In genomic region chr13:40790232-40790631, GRCh38 we compare ENCODE assay signal across 8 cellular contexts.
A peak's percentile ranks its signal among the peaks of the same experiment; 100 is the strongest.
DNase-seq lines count a peak whose midpoint lies in the region; ATAC-seq and TF ChIP-seq lines count a peak whose summit lies in the region.

No MANE protein-coding gene starts in this region.

- no peaks in the 10 kb centered on the region for H4K20me1 ChIP-seq in DND-41 (ENCODE audit: insufficient read depth, low read length)

- H3K27ac ChIP-seq in DND-41 (ENCODE audit: low read length) (peak overlapping the region; percentile 80), neutrophil (no peak overlapping the region)
- H3K27ac ChIP-seq in effector memory CD4-positive, alpha-beta T cell (ENCODE audit: insufficient read depth, low read length, poor library complexity, severe bottlenecking), result peak overlapping the region; percentile 63

- H3K4me1 ChIP-seq in DND-41 (ENCODE audit: insufficient read depth, low read length) (peaks cover 29% of the 10 kb centered on the region), neutrophil (ENCODE audit: control insufficient read depth in 1 of 2, insufficient read depth in 1 of 2, low read depth in 1 of 2, low read length in 1 of 2) (peaks cover 9 to 12% of the 10 kb centered on the region in 2 experiments)
- H3K4me1 ChIP-seq in effector memory CD4-positive, alpha-beta T cell (ENCODE audit: control insufficient read depth, insufficient read depth, low read length, poor library complexity, severe bottlenecking), result peaks cover 8% of the 10 kb centered on the region

- ATAC-seq in DND-41 (ENCODE audit: insufficient read depth, low read depth), result no peak
- ATAC-seq in GM18867 (IDR thresholded peaks at IDR 0.05; ENCODE audit: unreplicated experiment), result no peak

- H3K36me3 ChIP-seq in DND-41 (ENCODE audit: insufficient read depth, low read length) (peaks cover 22% of the 10 kb centered on the region), neutrophil (no peaks in the 10 kb centered on the region)
- peaks cover 4% of the 10 kb centered on the region for H3K36me3 ChIP-seq in effector memory CD4-positive, alpha-beta T cell (ENCODE audit: control insufficient read depth, insufficient read depth, low read length)

- peak overlapping the region; percentile 84 for H2AFZ ChIP-seq in DND-41 (ENCODE audit: low read depth, low read length)

- DNase-seq in DND-41 (no peak), NCI-H69 (lab: John Stamatoyannopoulos, UW) (peak; percentile 40), SW480 (ENCODE audit: low spot score) (no peak), T1000 (lab: John Stamatoyannopoulos, UW) (no peak), NCI-H1436 treated with DMSO at 0.1 percent for 48 hours (lab: John Stamatoyannopoulos, UW) (no peak)
- DNase-seq in effector memory CD4-positive, alpha-beta T cell, result no peak

- H3K9ac ChIP-seq in DND-41 (ENCODE audit: low read depth, low read length), result peak overlapping the region; percentile 92

- H3K9me3 ChIP-seq in DND-41 (ENCODE audit: insufficient read depth, low read length, severe bottlenecking) (no peaks in the 10 kb centered on the region), neutrophil (no peaks in the 10 kb centered on the region)
- H3K9me3 ChIP-seq in effector memory CD4-positive, alpha-beta T cell (ENCODE audit: control insufficient read depth, low read length), result no peaks in the 10 kb centered on the region

- peaks cover 39% of the 10 kb centered on the region for H3K79me2 ChIP-seq in DND-41 (ENCODE audit: insufficient read depth, low read length)

- TF ChIP-seq CTCF in DND-41 (IDR thresholded peaks at IDR 0.05; ENCODE audit: borderline replicate concordance, extremely low read depth, low read length, poor library complexity, severe bottlenecking), result no peak
- no peak for TF ChIP-seq CTCF in neutrophil (IDR thresholded peaks at IDR 0.05)

- H3K4me3 ChIP-seq in DND-41 (ENCODE audit: low read depth in 1 of 2, low read length in 2 of 2), result peak overlapping the region; percentile 63 to 73; a peak in 3 of 4 replicates
- H3K4me3 ChIP-seq in effector memory CD4-positive, alpha-beta T cell (ENCODE audit: insufficient read depth, low read depth, low read length, poor library complexity, severe bottlenecking), result peak overlapping the region; percentile 60
- H3K4me3 ChIP-seq in neutrophil (ENCODE audit: low read depth in 1 of 2, low read length in 1 of 2), result peak overlapping the region; percentile 64

- peak overlapping the region; percentile 90 for H3K4me2 ChIP-seq in DND-41 (ENCODE audit: insufficient read depth, low read length)

- H3K27me3 ChIP-seq in DND-41 (ENCODE audit: insufficient read depth, low read length, poor library complexity), result no peaks in the 10 kb centered on the region
- no peaks in the 10 kb centered on the region for H3K27me3 ChIP-seq in effector memory CD4-positive, alpha-beta T cell (replicated peaks; ENCODE audit: control insufficient read depth, insufficient read depth, low read length, poor library complexity, severe bottlenecking)
- peaks cover 21% of the 10 kb centered on the region for H3K27me3 ChIP-seq in neutrophil
